1 cellular context compared by ENCODE assay signal in genomic region chr2:130264501-130264900, GRCh38.
TF ChIP-seq lines count a peak whose summit lies in the region.

No MANE protein-coding gene starts in this region.

TF ChIP-seq in HepG2, 621 proteins besides CTCF, POLR2A, EP300 and RAD21 (continued from another document):
- TF ChIP-seq AGO2 (optimal IDR thresholded peaks at IDR 0.05; ENCODE audit: low read depth, low read length): no peak
- no peak for TF ChIP-seq AGO1 (IDR thresholded peaks at IDR 0.05; ENCODE audit: low read depth, low read length, poor library complexity, severe bottlenecking)
